Comparison of ENCODE assay signal across 9 cellular contexts in genomic region chr3:65483475-65483874, GRCh38.
DNase-seq lines count a peak whose midpoint lies in the region; ATAC-seq, FAIRE-seq and TF ChIP-seq lines count a peak whose summit lies in the region.
"Had no signal": no experiment of that assay in that cellular context is flagged by ENCODE, and none has a peak within 500 bp of the region (broad histone marks: within the 10 kb centered on the region; RNA-seq: fewer than 3 reads in every experiment).

No MANE protein-coding gene starts in this region.

- H3K9ac ChIP-seq in MM.1S (ENCODE audit: low read length): no peak overlapping the region

- H3K27me3 ChIP-seq in esophagus squamous epithelium: no peaks in the 10 kb centered on the region
- no peaks in the 10 kb centered on the region for H3K27me3 ChIP-seq in upper lobe of right lung
- no peaks in the 10 kb centered on the region for H3K27me3 ChIP-seq in MM.1S (replicated peaks; ENCODE audit: insufficient read depth, low read length)

- H3K9me3 ChIP-seq in esophagus squamous epithelium: no peaks in the 10 kb centered on the region
- H3K9me3 ChIP-seq in upper lobe of right lung: no peaks in the 10 kb centered on the region
- no peaks in the 10 kb centered on the region for H3K9me3 ChIP-seq in MM.1S (replicated peaks; ENCODE audit: insufficient read depth, low read length)

- FAIRE-seq in D721Med (lab: Jason Lieb, UNC): no peak

- no peaks in the 10 kb centered on the region for H3F3A ChIP-seq in MM.1S (ENCODE audit: insufficient read depth, low read length)

- H3K4me2 ChIP-seq in MM.1S (ENCODE audit: low read depth, low read length): no peak overlapping the region

- TF ChIP-seq POLR2A in esophagus squamous epithelium (IDR thresholded peaks at IDR 0.05): no peak

- WGBS in esophagus squamous epithelium, 2 donors: 10 to 16% methylated on average over 6 of the region's 6 CpGs

- H3K27ac ChIP-seq in esophagus squamous epithelium (peak overlapping the region in 3 of 4 donors; percentile 35 to 66 (median 65)), upper lobe of right lung (no peak overlapping the region), MM.1S (ENCODE audit: low read length) (no peak overlapping the region)

- intact Hi-C loops in esophagus squamous epithelium (cut with DNase I): no loop called here
- intact Hi-C loops in upper lobe of right lung (cut with DNase I): no loop called here

- no peak overlapping the region for H2AFZ ChIP-seq in MM.1S (ENCODE audit: low read length)

- TF ChIP-seq CTCF in esophagus squamous epithelium (IDR thresholded peaks at IDR 0.05) (no peak), upper lobe of right lung (IDR thresholded peaks at IDR 0.05) (no peak), MM.1S (IDR thresholded peaks at IDR 0.05; ENCODE audit: low read length) (no peak), D721Med (IDR thresholded peaks at IDR 0.05; ENCODE audit: insufficient read depth, missing control alignments) (no peak)

- H3K4me3 ChIP-seq in esophagus squamous epithelium (no peak overlapping the region), upper lobe of right lung (no peak overlapping the region), MM.1S (ENCODE audit: low read length) (no peak overlapping the region)

- no peaks in the 10 kb centered on the region for H3K79me2 ChIP-seq in MM.1S (ENCODE audit: low read length)

- H3K4me1 ChIP-seq in esophagus squamous epithelium (peaks cover 25 to 66% (median 37%) of the 10 kb centered on the region in 3 donors), upper lobe of right lung (peaks cover 36% of the 10 kb centered on the region), MM.1S (ENCODE audit: low read length) (no peaks in the 10 kb centered on the region)

- H4K20me1 ChIP-seq in MM.1S (ENCODE audit: insufficient read depth, low read length): no peaks in the 10 kb centered on the region

- DNase-seq in NCI-H345 (lab: John Stamatoyannopoulos, UW) (peak; percentile 24), NCI-H345 treated with DMSO at 0.1 percent for 48 hours (lab: John Stamatoyannopoulos, UW; ENCODE audit: unreplicated experiment) (no peak), esophagus squamous epithelium (lab: John Stamatoyannopoulos, UW) (no peak), lung microvascular endothelial cell (ENCODE audit: low read depth in 2 of 2) (peak; percentile 65 to 89), upper lobe of right lung (peak; percentile 72), NCI-H1694 treated with DMSO at 0.1 percent for 48 hours (lab: John Stamatoyannopoulos, UW) (no peak), MM.1S (no peak), D721Med (ENCODE audit: insufficient read length, low spot score) (no peak)
- DNase-seq: stimulated activated CD4-positive, alpha-beta T cell treated with anti-CD3 and anti-CD28 coated beads, Interleukin-4, amount 100 ng/mL, for 24 hours had no signal

- H3K36me3 ChIP-seq in esophagus squamous epithelium: no peaks in the 10 kb centered on the region
- H3K36me3 ChIP-seq in upper lobe of right lung: no peaks in the 10 kb centered on the region
- no peaks in the 10 kb centered on the region for H3K36me3 ChIP-seq in MM.1S (replicated peaks; ENCODE audit: insufficient read depth, low read length)

- no peaks in the 10 kb centered on the region for H3K9me2 ChIP-seq in MM.1S (replicated peaks; ENCODE audit: insufficient read depth, low read length)

- peak; percentile 92 for ATAC-seq in upper lobe of right lung

Comparison
In these comparisons a context has a peak if more than half of its experiments do, and no peak if none do; other contexts are left out.
1. DNase-seq: peak in NCI-H345 (single experiment), lung microvascular endothelial cell (2 of 2) and upper lobe of right lung (single experiment); none in NCI-H345 treated with DMSO at 0.1 percent for 48 hours (single experiment), esophagus squamous epithelium (single experiment), NCI-H1694 treated with DMSO at 0.1 percent for 48 hours (single experiment), MM.1S (single experiment) and D721Med (single experiment).
2. H3K27ac ChIP-seq: peak in esophagus squamous epithelium (3 of 4); none in upper lobe of right lung (single experiment) and MM.1S (single experiment).